20 cellular contexts compared by ENCODE assay signal in the genomic region with DNA sequence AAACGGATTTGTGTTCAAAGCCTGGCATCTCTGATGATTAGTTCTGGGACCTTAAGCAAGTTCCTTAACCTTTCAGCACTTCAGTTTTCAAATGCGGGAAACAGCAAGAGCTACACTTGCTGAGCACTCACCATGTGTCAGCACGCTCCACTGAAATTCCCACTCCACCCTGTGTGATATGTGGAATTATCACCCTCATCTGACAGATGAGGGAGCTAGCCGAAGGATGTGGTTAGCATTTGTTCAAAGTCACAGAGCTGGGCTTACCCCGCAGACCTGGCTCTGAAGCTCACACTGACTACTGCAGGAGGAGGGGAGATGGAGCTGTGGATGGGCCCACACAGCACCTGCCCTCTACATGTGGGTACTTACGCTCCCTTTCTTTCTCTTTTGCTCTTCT. TPM values are rescaled to one million over a fixed set of nuclear protein-coding genes. Genes with fewer than 3 reads are reported as not detected.
DNase-seq lines count a peak whose midpoint lies in the region; TF ChIP-seq lines count a peak whose summit lies in the region.
"Had no signal": no experiment of that assay in that cellular context is flagged by ENCODE, and none has a peak within 500 bp of the region (broad histone marks: within the 10 kb centered on the region; RNA-seq: fewer than 3 reads in every experiment).

No MANE protein-coding gene starts in this region.

- peaks cover 86% of the 10 kb centered on the region for H3K4me1 Mint-ChIP-seq in activated CD4-positive, alpha-beta T cell treated with anti-CD3 and anti-CD28 coated beads, Interleukin-2, amount 10 ng/mL, durations not matched to agents 24 days and 14 days
- peaks cover 85% of the 10 kb centered on the region for H3K4me1 Mint-ChIP-seq in activated naive CD8-positive, alpha-beta T cell treated with anti-CD3 and anti-CD28 coated beads for 36 hours

- no peaks in the 10 kb centered on the region for H3K27me3 Mint-ChIP-seq in activated CD4-positive, alpha-beta T cell treated with anti-CD3 and anti-CD28 coated beads, Interleukin-2, amount 10 ng/mL, durations not matched to agents 24 days and 14 days
- no peaks in the 10 kb centered on the region for H3K27me3 Mint-ChIP-seq in activated naive CD8-positive, alpha-beta T cell treated with anti-CD3 and anti-CD28 coated beads for 36 hours

- H3K27me3 ChIP-seq in esophagus muscularis mucosa, result no peaks in the 10 kb centered on the region
- H3K27me3 ChIP-seq: hepatocyte, upper lobe of right lung had no signal

- H3K4me1 ChIP-seq in esophagus muscularis mucosa, result peaks cover 7 to 21% (median 10%) of the 10 kb centered on the region in 4 donors
- H3K4me1 ChIP-seq: Caco-2, prostate gland, upper lobe of right lung had no signal

- no peak overlapping the region for H3K4me3 ChIP-seq in esophagus muscularis mucosa
- H3K4me3 ChIP-seq: hepatocyte, prostate gland, upper lobe of right lung had no signal

- 76% methylated on average over 6 of the region's 6 CpGs for WGBS in esophagus muscularis mucosa

- H3K27ac Mint-ChIP-seq in activated CD4-positive, alpha-beta T cell treated with anti-CD3 and anti-CD28 coated beads, Interleukin-2, amount 10 ng/mL, durations not matched to agents 24 days and 14 days, result peak overlapping the region; percentile 85
- H3K27ac Mint-ChIP-seq in activated naive CD8-positive, alpha-beta T cell treated with anti-CD3 and anti-CD28 coated beads for 36 hours, result peak overlapping the region; percentile 82

- H3K9me3 ChIP-seq in esophagus muscularis mucosa, result no peaks in the 10 kb centered on the region
- H3K9me3 ChIP-seq: Caco-2, prostate gland, upper lobe of right lung had no signal

- peak; percentile 88 for DNase-seq in activated CD4-positive, alpha-beta T cell treated with anti-CD3 and anti-CD28 coated beads, Interleukin-2, amount 10 ng/mL, durations not matched to agents 24 days and 14 days
- DNase-seq in activated CD4-positive, alpha-beta T cell treated with anti-CD3 and anti-CD28 coated beads for 4 hours, result no peak
- DNase-seq in activated CD4-positive, alpha-beta T cell treated with anti-CD3 and anti-CD28 coated beads, Interleukin-2, amount 50 U/mL, for 48 hours, result peak; percentile 33 to 46
- DNase-seq in activated naive CD8-positive, alpha-beta T cell treated with anti-CD3 and anti-CD28 coated beads for 36 hours, result no peak
- DNase-seq in stimulated activated CD8-positive, alpha-beta memory T cell treated with anti-CD3 and anti-CD28 coated beads, Interleukin-4, amount 100 ng/mL, for 48 hours, result peak; percentile 53
- DNase-seq in esophagus muscularis mucosa (ENCODE audit: extremely low spot score) (no peak), epidermal melanocyte (ENCODE audit: insufficient read length, low spot score) (no peak), NCI-H2081 treated with DMSO at 0.1 percent for 48 hours (lab: John Stamatoyannopoulos, UW) (no peak)
- DNase-seq: Caco-2, GF-D8, NCI-H2081, NCI-H82, upper lobe of right lung had no signal

- peaks cover 82% of the 10 kb centered on the region for H3K36me3 Mint-ChIP-seq in activated CD4-positive, alpha-beta T cell treated with anti-CD3 and anti-CD28 coated beads, Interleukin-2, amount 10 ng/mL, durations not matched to agents 24 days and 14 days (ENCODE audit: low read depth)
- H3K36me3 Mint-ChIP-seq in activated naive CD8-positive, alpha-beta T cell treated with anti-CD3 and anti-CD28 coated beads for 36 hours, result peaks cover 80% of the 10 kb centered on the region

- peak overlapping the region; percentile 78 for H3K4me3 Mint-ChIP-seq in activated CD4-positive, alpha-beta T cell treated with anti-CD3 and anti-CD28 coated beads, Interleukin-2, amount 10 ng/mL, durations not matched to agents 24 days and 14 days
- H3K4me3 Mint-ChIP-seq in activated naive CD8-positive, alpha-beta T cell treated with anti-CD3 and anti-CD28 coated beads for 36 hours, result peak overlapping the region; percentile 52

- no peak for TF ChIP-seq CTCF in esophagus muscularis mucosa (IDR thresholded peaks at IDR 0.05)

- no peak for TF ChIP-seq EP300 in esophagus muscularis mucosa (IDR thresholded peaks at IDR 0.05)

- H3K9me3 Mint-ChIP-seq in activated CD4-positive, alpha-beta T cell treated with anti-CD3 and anti-CD28 coated beads, Interleukin-2, amount 10 ng/mL, durations not matched to agents 24 days and 14 days, result no peaks in the 10 kb centered on the region
- peaks cover 6% of the 10 kb centered on the region for H3K9me3 Mint-ChIP-seq in activated naive CD8-positive, alpha-beta T cell treated with anti-CD3 and anti-CD28 coated beads for 36 hours

- intact Hi-C loops in activated CD4-positive, alpha-beta T cell treated with anti-CD3 and anti-CD28 coated beads, Interleukin-2, amount 10 ng/mL, durations not matched to agents 24 days and 14 days (cut with micrococcal nuclease), result loop anchor here (5.0 to 10.0 kb wide), 3 partner anchors 166 to 1002 kb away; no protein-coding TSS in a partner anchor
- intact Hi-C loops in esophagus muscularis mucosa (cut with DNase I), result no loop called here

- no peak overlapping the region for H3K27ac ChIP-seq in esophagus muscularis mucosa (replicated peaks in 1 of 4)
- H3K27ac ChIP-seq: hepatocyte, prostate gland, RWPE1, upper lobe of right lung had no signal

- no peaks in the 10 kb centered on the region for H3K36me3 ChIP-seq in esophagus muscularis mucosa
- H3K36me3 ChIP-seq: prostate gland, upper lobe of right lung had no signal

- no peak for TF ChIP-seq POLR2A in esophagus muscularis mucosa (IDR thresholded peaks at IDR 0.05; ENCODE audit: low read depth)

RNA-seq across cellular contexts. Expression of a gene that starts 29.1 kb away (rescaled TPM):
- total RNA-seq in activated CD4-positive, alpha-beta T cell treated with anti-CD3 and anti-CD28 coated beads, Interleukin-2, amount 10 ng/mL, durations not matched to agents 24 days and 14 days, result 138 and 146 TPM in 2 replicates
- total RNA-seq in activated naive CD8-positive, alpha-beta T cell treated with anti-CD3 and anti-CD28 coated beads for 36 hours, result 10 to 100 TPM; 39.8 to 40.2 TPM
- 1 to 10 TPM in 1 of 4 donors, under 1 TPM in 2, not detected in 1; 0.29 to 1.3 (median 0.65) TPM for total RNA-seq in esophagus muscularis mucosa
- total RNA-seq: dermis microvascular lymphatic vessel endothelial cell, fibroblast of lung, HT-29, MCF 10A had no signal

Comparison
In these comparisons a context has a peak if more than half of its experiments do, and no peak if none do; other contexts are left out.
1. DNase-seq: peak in activated CD4-positive, alpha-beta T cell treated with anti-CD3 and anti-CD28 coated beads, Interleukin-2, amount 10 ng/mL, durations not matched to agents 24 days and 14 days (single experiment), activated CD4-positive, alpha-beta T cell treated with anti-CD3 and anti-CD28 coated beads, Interleukin-2, amount 50 U/mL, for 48 hours (2 of 2) and stimulated activated CD8-positive, alpha-beta memory T cell treated with anti-CD3 and anti-CD28 coated beads, Interleukin-4, amount 100 ng/mL, for 48 hours (single experiment); none in activated CD4-positive, alpha-beta T cell treated with anti-CD3 and anti-CD28 coated beads for 4 hours (0 of 2), activated naive CD8-positive, alpha-beta T cell treated with anti-CD3 and anti-CD28 coated beads for 36 hours (single experiment), esophagus muscularis mucosa (single experiment), epidermal melanocyte (single experiment) and NCI-H2081 treated with DMSO at 0.1 percent for 48 hours (single experiment).
2. RNA of a gene that starts 29.1 kb away (total RNA-seq): 138 to 146 TPM in activated CD4-positive, alpha-beta T cell treated with anti-CD3 and anti-CD28 coated beads, Interleukin-2, amount 10 ng/mL, durations not matched to agents 24 days and 14 days and 39.8 to 40.2 TPM in activated naive CD8-positive, alpha-beta T cell treated with anti-CD3 and anti-CD28 coated beads for 36 hours; 0.29 to 1.3 TPM in esophagus muscularis mucosa; every median in the first group is over 10 times any median in the second.